ENCODE assay signal across 16 cellular contexts in the genomic region with DNA sequence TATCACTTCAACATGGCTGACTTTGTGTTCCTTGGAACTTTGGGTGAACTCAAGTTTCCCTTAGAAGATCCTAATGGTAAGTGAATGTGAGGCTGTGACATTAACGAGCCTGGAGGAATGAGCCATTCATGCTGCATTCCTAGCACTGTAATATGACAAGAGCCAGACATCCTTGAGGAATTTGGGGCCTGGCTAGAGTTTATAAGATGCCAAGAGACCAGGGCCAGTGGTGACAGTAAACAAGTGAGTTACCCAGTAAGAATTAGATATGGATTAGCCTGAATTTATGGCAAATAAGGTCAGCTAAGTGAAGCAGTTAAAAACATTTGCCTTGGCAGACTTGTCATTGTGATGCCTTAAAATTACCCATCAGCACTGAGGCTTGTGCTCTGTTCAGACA.
DNase-seq lines count a peak whose midpoint lies in the region; ATAC-seq and TF ChIP-seq lines count a peak whose summit lies in the region.
"Had no signal": no experiment of that assay in that cellular context is flagged by ENCODE, and none has a peak within 500 bp of the region (broad histone marks: within the 10 kb centered on the region; RNA-seq: fewer than 3 reads in every experiment).

No MANE protein-coding gene starts in this region.

- no peak overlapping the region for H3K27ac ChIP-seq in SJSA1
- peak overlapping the region; percentile 69 for H3K27ac ChIP-seq in trophoblast cell (ENCODE audit: low read depth, low read length)
- H3K27ac ChIP-seq: body of pancreas, parathyroid adenoma, tibial nerve, WERI-Rb-1 had no signal

- H2AK5ac ChIP-seq in trophoblast cell (ENCODE audit: low read length), result no peak overlapping the region

- DNase-seq in EL, result peak; percentile 83
- peak; percentile 21 to 42 for DNase-seq in SJSA1 (ENCODE audit: low read depth in 1 of 2, low spot score in 2 of 2)
- DNase-seq in foreskin fibroblast, result peak; percentile 73 to 84
- peak in 1 of 2 donors; percentile 13 for DNase-seq in trophoblast cell
- no peak for DNase-seq in activated gamma-delta T cell treated with Interleukin-2 at 50 U/mL for 16 hours
- no peak for DNase-seq in foreskin melanocyte
- DNase-seq in stimulated activated naive CD8-positive, alpha-beta T cell treated with anti-CD3 and anti-CD28 coated beads, Interleukin-15, amount 100 ng/mL, for 72 hours, result no peak
- no peak for DNase-seq in CD14-positive monocyte (ENCODE audit: low spot score)
- DNase-seq: activated T-cell treated with anti-CD3 and anti-CD28 coated beads for 4 hours, left colon, MM.1S, NCI-H446, WERI-Rb-1 had no signal

- no peaks in the 10 kb centered on the region for H3K27me3 ChIP-seq in SJSA1 (replicated peaks)
- no peaks in the 10 kb centered on the region for H3K27me3 ChIP-seq in trophoblast cell (ENCODE audit: insufficient read depth, low read length)
- H3K27me3 ChIP-seq: body of pancreas, tibial nerve had no signal

- H3K4me2 ChIP-seq in trophoblast cell (ENCODE audit: low read length), result no peak overlapping the region

- H3K18ac ChIP-seq in trophoblast cell (ENCODE audit: low read length), result no peak overlapping the region

- no peak overlapping the region for H3K4ac ChIP-seq in trophoblast cell (ENCODE audit: low read depth, low read length)

- H3K4me3 ChIP-seq in SJSA1, result no peak overlapping the region
- no peak overlapping the region for H3K4me3 ChIP-seq in foreskin fibroblast (ENCODE audit: low read depth in 1 of 2, low read length in 2 of 2)
- no peak overlapping the region for H3K4me3 ChIP-seq in trophoblast cell (ENCODE audit: low read depth, low read length)
- H3K4me3 ChIP-seq: body of pancreas, tibial nerve had no signal

- H3K14ac ChIP-seq in trophoblast cell (ENCODE audit: low read length), result no peak overlapping the region

- no peak overlapping the region for H3K23ac ChIP-seq in trophoblast cell (ENCODE audit: low read length)

- H3K36me3 Mint-ChIP-seq in CD14-positive monocyte, result no peaks in the 10 kb centered on the region

- no peak overlapping the region for H2BK12ac ChIP-seq in trophoblast cell (ENCODE audit: low read length)

- H2BK120ac ChIP-seq in trophoblast cell (ENCODE audit: insufficient read depth, low read length, poor library complexity), result no peak overlapping the region

- no peaks in the 10 kb centered on the region for H3K9me3 Mint-ChIP-seq in stimulated activated naive CD8-positive, alpha-beta T cell treated with anti-CD3 and anti-CD28 coated beads, Interleukin-15, amount 100 ng/mL, for 72 hours
- no peaks in the 10 kb centered on the region for H3K9me3 Mint-ChIP-seq in CD14-positive monocyte

- no peaks in the 10 kb centered on the region for H3K79me2 ChIP-seq in trophoblast cell (ENCODE audit: control insufficient read depth, insufficient read depth, low read length, poor library complexity)
- H3K79me2 ChIP-seq: parathyroid adenoma had no signal

- no peak overlapping the region for H2AFZ ChIP-seq in trophoblast cell (ENCODE audit: insufficient read depth, low read length, poor library complexity)
- H2AFZ ChIP-seq: parathyroid adenoma had no signal

- no peak overlapping the region for H4K91ac ChIP-seq in trophoblast cell (ENCODE audit: low read depth, low read length)

- no peak overlapping the region for H3K9ac ChIP-seq in trophoblast cell (ENCODE audit: low read length)
- H3K9ac ChIP-seq: parathyroid adenoma had no signal

- H3K27ac Mint-ChIP-seq in stimulated activated naive CD8-positive, alpha-beta T cell treated with anti-CD3 and anti-CD28 coated beads, Interleukin-15, amount 100 ng/mL, for 72 hours, result no peak overlapping the region
- no peak overlapping the region for H3K27ac Mint-ChIP-seq in CD14-positive monocyte

- intact Hi-C loops in CD14-positive monocyte (cut with micrococcal nuclease), result no loop called here

- H3K9me3 ChIP-seq in SJSA1 (replicated peaks), result no peaks in the 10 kb centered on the region
- H3K9me3 ChIP-seq in trophoblast cell (ENCODE audit: insufficient read depth, low read depth, low read length), result no peaks in the 10 kb centered on the region
- H3K9me3 ChIP-seq: body of pancreas, tibial nerve had no signal

- ATAC-seq in stimulated activated naive CD8-positive, alpha-beta T cell treated with anti-CD3 and anti-CD28 coated beads, Interleukin-15, amount 100 ng/mL, for 72 hours, result no peak
- ATAC-seq: body of pancreas, left colon had no signal

- H3K4me1 Mint-ChIP-seq in stimulated activated naive CD8-positive, alpha-beta T cell treated with anti-CD3 and anti-CD28 coated beads, Interleukin-15, amount 100 ng/mL, for 72 hours, result peaks cover 16% of the 10 kb centered on the region
- no peaks in the 10 kb centered on the region for H3K4me1 Mint-ChIP-seq in CD14-positive monocyte

- no peaks in the 10 kb centered on the region for H3K27me3 Mint-ChIP-seq in stimulated activated naive CD8-positive, alpha-beta T cell treated with anti-CD3 and anti-CD28 coated beads, Interleukin-15, amount 100 ng/mL, for 72 hours
- H3K27me3 Mint-ChIP-seq in CD14-positive monocyte (ENCODE audit: low read depth in 3 of 3), result no peaks in the 10 kb centered on the region

- WGBS in trophoblast cell (ENCODE audit: extremely low coverage, insufficient coverage, insufficient read length), result no CpG with 5 or more reads among the region's 1 CpG

- no peak for TF ChIP-seq CTCF in foreskin fibroblast (IDR thresholded peaks at IDR 0.05; ENCODE audit: low read depth, low read length)
- no peak for TF ChIP-seq CTCF in CD14-positive monocyte (IDR thresholded peaks at IDR 0.05)

- H3K79me1 ChIP-seq in trophoblast cell (ENCODE audit: low read length), result no peaks in the 10 kb centered on the region

- H3K4me1 ChIP-seq in SJSA1 (replicated peaks) (peaks cover 7% of the 10 kb centered on the region; the same call in 1 of the 2 replicates), trophoblast cell (ENCODE audit: control insufficient read depth in 1 of 2, insufficient read depth in 2 of 2, low read length in 2 of 2) (peaks cover 0 to 3% of the 10 kb centered on the region in 2 experiments)

- H3K4me3 Mint-ChIP-seq in stimulated activated naive CD8-positive, alpha-beta T cell treated with anti-CD3 and anti-CD28 coated beads, Interleukin-15, amount 100 ng/mL, for 72 hours, result no peak overlapping the region
- H3K4me3 Mint-ChIP-seq in CD14-positive monocyte, result no peak overlapping the region

- no peak overlapping the region for H4K12ac ChIP-seq in trophoblast cell (ENCODE audit: low read depth, low read length)

- no peaks in the 10 kb centered on the region for H3K36me3 ChIP-seq in SJSA1
- H3K36me3 ChIP-seq in trophoblast cell (ENCODE audit: control insufficient read depth in 1 of 2, insufficient read depth in 2 of 2, low read length in 2 of 2), result no peaks in the 10 kb centered on the region
- H3K36me3 ChIP-seq: tibial nerve, WERI-Rb-1 had no signal

- H2BK5ac ChIP-seq in trophoblast cell (ENCODE audit: low read depth, low read length, poor library complexity), result no peak overlapping the region

- no peak overlapping the region for H4K8ac ChIP-seq in trophoblast cell (ENCODE audit: low read depth, low read length)

Comparison
In these comparisons a context has a peak if more than half of its experiments do, and no peak if none do; other contexts are left out.
1. DNase-seq: peak in EL (single experiment), SJSA1 (2 of 2) and foreskin fibroblast (2 of 2); none in activated gamma-delta T cell treated with Interleukin-2 at 50 U/mL for 16 hours (single experiment), foreskin melanocyte (single experiment), stimulated activated naive CD8-positive, alpha-beta T cell treated with anti-CD3 and anti-CD28 coated beads, Interleukin-15, amount 100 ng/mL, for 72 hours (0 of 2) and CD14-positive monocyte (single experiment).